Comparison of ENCODE assay signal across 15 cellular contexts in genomic region chr2:234969329-234970157, GRCh38. TPM values are rescaled to one million over a fixed set of nuclear protein-coding genes. Genes with fewer than 3 reads are reported as not detected.
DNase-seq lines count a peak whose midpoint lies in the region; ATAC-seq, FAIRE-seq and TF ChIP-seq lines count a peak whose summit lies in the region.
"Had no signal": no experiment of that assay in that cellular context is flagged by ENCODE, and none has a peak within 500 bp of the region (broad histone marks: within the 10 kb centered on the region; RNA-seq: fewer than 3 reads in every experiment).

No MANE protein-coding gene starts in this region.

- peaks cover 3 to 40% (median 26%) of the 10 kb centered on the region in 5 donors for H3K27me3 Mint-ChIP-seq in naive thymus-derived CD4-positive, alpha-beta T cell

- H3K4me2 ChIP-seq in A549: peak overlapping the region; percentile 36

- no peak for TF ChIP-seq POLR2A in A549 (IDR thresholded peaks at IDR 0.05; ENCODE audit: low read length)

- TF ChIP-seq EP300 in A549 (IDR thresholded peaks at IDR 0.05): no peak

- peak in 1 of 2 experiments; percentile 25; a peak in 3 of 6 replicates for ATAC-seq in A549
- peak; percentile 29 for ATAC-seq in naive thymus-derived CD4-positive, alpha-beta T cell
- no peak for ATAC-seq in GM21737 (IDR thresholded peaks at IDR 0.05; ENCODE audit: unreplicated experiment)
- no peak for ATAC-seq in GM18519 (IDR thresholded peaks at IDR 0.05; ENCODE audit: low FRiP score, unreplicated experiment)

- intact Hi-C loops in naive thymus-derived CD4-positive, alpha-beta T cell (cut with micrococcal nuclease): no loop called here

- no peaks in the 10 kb centered on the region for H3K36me3 Mint-ChIP-seq in naive thymus-derived CD4-positive, alpha-beta T cell

- TF ChIP-seq RAD21 in A549 (conservative IDR thresholded peaks at IDR 0.05 in 1 of 2, IDR thresholded peaks at IDR 0.05 in 1 of 2): no peak

- peaks cover 13% of the 10 kb centered on the region for H3K36me3 ChIP-seq in HUES48 (ENCODE audit: control insufficient read depth, insufficient read depth, low read length)
- H3K36me3 ChIP-seq in bronchial epithelial cell (ENCODE audit: control insufficient read depth, insufficient read depth, low read length): peaks cover 3% of the 10 kb centered on the region
- no peaks in the 10 kb centered on the region for H3K36me3 ChIP-seq in naive thymus-derived CD4-positive, alpha-beta T cell (ENCODE audit: control insufficient read depth in 2 of 3, insufficient read depth in 3 of 3, low read length in 3 of 3)
- H3K36me3 ChIP-seq: ovary had no signal

- H3K4me3 ChIP-seq in A549 (no peak overlapping the region), HUES48 (ENCODE audit: low read depth, low read length) (no peak overlapping the region), bronchial epithelial cell (ENCODE audit: low read depth, low read length) (no peak overlapping the region)
- H3K4me3 ChIP-seq in naive thymus-derived CD4-positive, alpha-beta T cell (ENCODE audit: low read length): no peak overlapping the region
- H3K4me3 ChIP-seq: ovary had no signal

- peaks cover 42% of the 10 kb centered on the region for H3K4me1 ChIP-seq in A549
- peaks cover 41% of the 10 kb centered on the region for H3K4me1 ChIP-seq in HUES48 (ENCODE audit: control insufficient read depth, insufficient read depth, low read length)
- no peaks in the 10 kb centered on the region for H3K4me1 ChIP-seq in naive thymus-derived CD4-positive, alpha-beta T cell (ENCODE audit: control insufficient read depth in 2 of 2, insufficient read depth in 2 of 2, low read length in 2 of 2)

- H3K27ac Mint-ChIP-seq in naive thymus-derived CD4-positive, alpha-beta T cell: no peak overlapping the region
- H3K27ac Mint-ChIP-seq: activated CD4-positive, alpha-beta T cell treated with anti-CD3 and anti-CD28 coated beads, Interleukin-2, amount 10 ng/mL, durations not matched to agents 24 days and 14 days had no signal

- POLR2A ChIA-PET in A549 (lab: Yijun Ruan, JAX): no interaction called here
- POLR2A ChIA-PET in naive thymus-derived CD4-positive, alpha-beta T cell (lab: Charles Lee): no interaction called here

- TF ChIP-seq CTCF in A549 (IDR thresholded peaks at IDR 0.05) (no peak), bronchial epithelial cell (IDR thresholded peaks at IDR 0.05; ENCODE audit: insufficient read depth, low read length, severe bottlenecking) (no peak)

- no peak overlapping the region for H3K4me3 Mint-ChIP-seq in naive thymus-derived CD4-positive, alpha-beta T cell
- H3K4me3 Mint-ChIP-seq: activated CD4-positive, alpha-beta T cell treated with anti-CD3 and anti-CD28 coated beads, Interleukin-2, amount 10 ng/mL, durations not matched to agents 24 days and 14 days had no signal

- FAIRE-seq in A549 (lab: Jason Lieb, UNC) (no peak), bronchial epithelial cell (lab: Jason Lieb, UNC) (peak; percentile 83)
- FAIRE-seq: colon had no signal

- DNase-seq in A549 (ENCODE audit: low read depth in 1 of 2, low spot score in 1 of 2): no peak
- no peak for DNase-seq in bronchial epithelial cell (ENCODE audit: low read depth)
- DNase-seq in naive thymus-derived CD4-positive, alpha-beta T cell: no peak
- DNase-seq in stimulated activated naive CD4-positive, alpha-beta T cell (lab: John Stamatoyannopoulos, UW): no peak
- no peak for DNase-seq in T-helper 1 cell
- DNase-seq: activated CD4-positive, alpha-beta T cell treated with anti-CD3 and anti-CD28 coated beads, Interleukin-2, amount 10 ng/mL, durations not matched to agents 24 days and 14 days; activated gamma-delta T cell; NCI-H748 treated with DMSO at 0.1 percent for 48 hours; ovary; stimulated activated CD4-positive, alpha-beta T cell treated with anti-CD3 and anti-CD28 coated beads, Interleukin-4, amount 100 ng/mL, for 4 hours; SW 1271 had no signal

- H3K27me3 ChIP-seq in HUES48 (ENCODE audit: control insufficient read depth, insufficient read depth, low read length) (no peaks in the 10 kb centered on the region), bronchial epithelial cell (ENCODE audit: control insufficient read depth, insufficient read depth, low read length) (no peaks in the 10 kb centered on the region)
- H3K27me3 ChIP-seq in naive thymus-derived CD4-positive, alpha-beta T cell (ENCODE audit: control insufficient read depth in 2 of 2, insufficient read depth in 2 of 2, low read length in 2 of 2): peaks cover 0 to 5% of the 10 kb centered on the region in 2 donors
- H3K27me3 ChIP-seq: ovary had no signal

- H3K4me1 Mint-ChIP-seq in naive thymus-derived CD4-positive, alpha-beta T cell: peaks cover 0 to 7% (median 0%) of the 10 kb centered on the region in 7 donors
- H3K4me1 Mint-ChIP-seq: activated CD4-positive, alpha-beta T cell treated with anti-CD3 and anti-CD28 coated beads, Interleukin-2, amount 10 ng/mL, durations not matched to agents 24 days and 14 days had no signal

- 87% methylated on average over 16 of the region's 17 CpGs for WGBS in A549 (ENCODE audit: missing lambda C conversion rate)

- CTCF ChIA-PET in A549 (lab: Yijun Ruan, JAX): interaction anchor here (0.9 kb wide), 1 partner anchor 12 kb away, joined by 3 read pairs; no protein-coding TSS in a partner anchor
- CTCF ChIA-PET in naive thymus-derived CD4-positive, alpha-beta T cell (lab: Charles Lee): no interaction called here

- H3K27ac ChIP-seq in A549 (peak overlapping the region; percentile 24 to 70; a peak in 4 of 6 replicates), HUES48 (ENCODE audit: low read depth, low read length) (peak overlapping the region; percentile 68)
- no peak overlapping the region for H3K27ac ChIP-seq in naive thymus-derived CD4-positive, alpha-beta T cell (ENCODE audit: low read depth, low read length)
- H3K27ac ChIP-seq: ovary had no signal

- no peak overlapping the region for H3K9ac ChIP-seq in HUES48 (ENCODE audit: low read depth, low read length)

- H3K9me3 Mint-ChIP-seq in naive thymus-derived CD4-positive, alpha-beta T cell: no peaks in the 10 kb centered on the region
- H3K9me3 Mint-ChIP-seq: activated CD4-positive, alpha-beta T cell treated with anti-CD3 and anti-CD28 coated beads, Interleukin-2, amount 10 ng/mL, durations not matched to agents 24 days and 14 days had no signal

- H3K9me3 ChIP-seq in A549 (no peaks in the 10 kb centered on the region), HUES48 (ENCODE audit: control insufficient read depth, insufficient read depth, low read length) (no peaks in the 10 kb centered on the region)
- H3K9me3 ChIP-seq in naive thymus-derived CD4-positive, alpha-beta T cell (ENCODE audit: control insufficient read depth in 2 of 3, low read length in 3 of 3): no peaks in the 10 kb centered on the region
- H3K9me3 ChIP-seq: ovary had no signal

TF ChIP-seq in A549, 52 proteins besides CTCF, POLR2A, EP300 and RAD21:
- TF ChIP-seq CEBPB (IDR thresholded peaks at IDR 0.05) (no peak), ZFP36 (IDR thresholded peaks at IDR 0.05; ENCODE audit: borderline replicate concordance, partially characterized antibody) (no peak), MAFK (IDR thresholded peaks at IDR 0.05; ENCODE audit: partially characterized antibody) (no peak), PBX3 (IDR thresholded peaks at IDR 0.05) (no peak)

RNA-seq across cellular contexts. Expression of gene SH3BP4, which starts 17.7 kb away (rescaled TPM):
- polyA plus RNA-seq in A549 (2011; rRNA removed) (35.7 and 53.5 TPM in 2 replicates), A549 (2017; fragmentation: RNase III; extraction: RNeasy Plus Mini Kit Qiagen cat#74134 plus additional on column Dnase treatment) (22.6 to 25.2 TPM (median 23.4 TPM) in 3 replicates)
- polyA plus RNA-seq in A549 (2012; cell fraction: cytosol; rRNA removed): 15.5 and 20.8 TPM in 2 replicates
- polyA plus RNA-seq in A549 (2012; cell fraction: nucleus; rRNA removed): 16.4 and 18.5 TPM in 2 replicates
- polyA minus RNA-seq in A549 (2011; rRNA and poly(A)+ RNA removed): 62.5 and 67.6 TPM in 2 replicates
- total RNA-seq in bronchial epithelial cell: 22.1 and 24.6 TPM in 2 replicates
- 1 to 10 TPM in 1 of 5 experiments, under 1 TPM in 3, not detected in 1; 0.41 to 2.6 (median 0.63) TPM for total RNA-seq in naive thymus-derived CD4-positive, alpha-beta T cell
- polyA plus RNA-seq in naive thymus-derived CD4-positive, alpha-beta T cell: not detected
